18 cellular contexts compared by ENCODE assay signal in the genomic region with DNA sequence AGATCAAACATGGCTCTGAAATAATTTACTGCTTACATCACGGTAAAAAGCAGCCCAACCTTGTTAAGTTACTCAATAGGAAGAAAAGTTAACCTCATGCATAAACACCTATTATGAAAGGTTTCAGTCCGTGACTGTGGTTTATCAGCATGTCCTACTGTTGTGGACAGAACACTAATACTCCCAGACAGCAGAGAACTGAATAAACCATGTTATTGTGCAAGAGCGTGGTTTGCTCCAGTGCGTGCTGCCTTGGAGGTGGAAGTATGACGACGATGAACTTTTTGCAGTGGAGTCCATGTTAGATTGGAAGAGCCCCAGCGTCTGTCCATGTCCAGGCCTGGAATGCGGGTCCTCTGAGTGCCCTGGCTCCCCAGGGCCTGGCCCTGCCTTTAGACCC. TPM values are rescaled to one million over a fixed set of nuclear protein-coding genes. Genes with fewer than 3 reads are reported as not detected.
DNase-seq lines count a peak whose midpoint lies in the region; ATAC-seq, FAIRE-seq and TF ChIP-seq lines count a peak whose summit lies in the region.
"Had no signal": no experiment of that assay in that cellular context is flagged by ENCODE, and none has a peak within 500 bp of the region (broad histone marks: within the 10 kb centered on the region; RNA-seq: fewer than 3 reads in every experiment).

No MANE protein-coding gene starts in this region.

- H3K27me3 ChIP-seq in astrocyte (ENCODE audit: insufficient read depth, low read length) (no peaks in the 10 kb centered on the region), hepatocyte (no peaks in the 10 kb centered on the region)

- H3K9ac ChIP-seq in astrocyte (ENCODE audit: low read length), result no peak overlapping the region

- TF ChIP-seq CTCF in astrocyte (IDR thresholded peaks at IDR 0.05; ENCODE audit: insufficient read depth, low read depth, low read length) (no peak), hepatocyte (IDR thresholded peaks at IDR 0.05; ENCODE audit: poor library complexity) (no peak)

- peaks cover 2% of the 10 kb centered on the region for H3K9me3 Mint-ChIP-seq in astrocyte (ENCODE audit: unreplicated experiment)

- H3K4me2 ChIP-seq in astrocyte (ENCODE audit: low read length) (no peak overlapping the region), hepatocyte (no peak overlapping the region)

- H3K36me3 Mint-ChIP-seq in astrocyte (ENCODE audit: low read depth, unreplicated experiment), result peaks cover 12% of the 10 kb centered on the region

- H3K27me3 Mint-ChIP-seq in astrocyte (ENCODE audit: low read depth, unreplicated experiment), result no peaks in the 10 kb centered on the region

- H4K20me1 ChIP-seq in astrocyte (ENCODE audit: insufficient read depth, low read length) (no peaks in the 10 kb centered on the region), hepatocyte (ENCODE audit: insufficient read depth, poor library complexity, severe bottlenecking) (no peaks in the 10 kb centered on the region)

- ATAC-seq in GM19035 (IDR thresholded peaks at IDR 0.05; ENCODE audit: unreplicated experiment), result no peak
- ATAC-seq: SK-N-SH treated with all-trans-retinoic acid at 6 μM for 48 hours had no signal

- 84% methylated on average over 8 of the region's 8 CpGs for WGBS in hepatocyte (ENCODE audit: low lambda C conversion rate, missing lambda C conversion rate)

- H3K4me1 Mint-ChIP-seq in astrocyte (ENCODE audit: low read depth, unreplicated experiment), result peaks cover 9% of the 10 kb centered on the region

- H3K4me1 ChIP-seq in astrocyte (ENCODE audit: insufficient read depth, low read length) (peaks cover 11% of the 10 kb centered on the region), hepatocyte (ENCODE audit: insufficient read depth) (no peaks in the 10 kb centered on the region)

- no peak overlapping the region for H3K27ac Mint-ChIP-seq in astrocyte (ENCODE audit: unreplicated experiment)

- H3K36me3 ChIP-seq in astrocyte (ENCODE audit: insufficient read depth, low read length), result no peaks in the 10 kb centered on the region
- H3K36me3 ChIP-seq in hepatocyte (replicated peaks; ENCODE audit: insufficient read depth, low read depth), result no peaks in the 10 kb centered on the region

- peak; percentile 44 for DNase-seq in NK-92 treated with Interleukin-12 subunit alpha and Interleukin-12 subunit beta, amount 100 ng/mL, for 24 hours (lab: John Stamatoyannopoulos, UW)
- DNase-seq in NK-92 (lab: John Stamatoyannopoulos, UW; ENCODE audit: unreplicated experiment) (no peak), astrocyte (ENCODE audit: low read depth) (peak; percentile 79), hepatocyte (ENCODE audit: low spot score) (peak; percentile 57), NCI-H1436 treated with DMSO at 0.1 percent for 48 hours (lab: John Stamatoyannopoulos, UW) (no peak)
- DNase-seq in activated naive CD4-positive, alpha-beta T cell treated with anti-CD3 and anti-CD28 coated beads, Interleukin-2, amount 50 U/mL, for 16 hours, result no peak
- DNase-seq in activated CD4-positive, CD25-positive, alpha-beta regulatory T cell treated with anti-CD3 and anti-CD28 coated beads, Interleukin-2, amount 50 U/mL, for 72 hours, result no peak
- DNase-seq: activated CD4-positive, alpha-beta T cell treated with anti-CD3 and anti-CD28 coated beads for 4 hours; Calu3; caudate nucleus; erythroblast; NCI-H1105 treated with DMSO at 0.1 percent for 48 hours; NCI-H526 treated with DMSO at 0.1 percent for 48 hours; retina had no signal

- H3K4me3 ChIP-seq in astrocyte (ENCODE audit: insufficient read depth, low read depth, low read length), result no peak overlapping the region
- H3K4me3 ChIP-seq in hepatocyte, result no peak overlapping the region

- H3K27ac ChIP-seq in astrocyte (ENCODE audit: low read depth, low read length), result no peak overlapping the region
- peak overlapping the region; percentile 81 for H3K27ac ChIP-seq in hepatocyte
- H3K27ac ChIP-seq: 22Rv1 had no signal

- H2AFZ ChIP-seq in astrocyte (ENCODE audit: low read depth, low read length) (no peak overlapping the region), hepatocyte (no peak overlapping the region)

- no peaks in the 10 kb centered on the region for H3K9me3 ChIP-seq in astrocyte (ENCODE audit: insufficient read depth, low read depth, low read length)
- H3K9me3 ChIP-seq in hepatocyte (ENCODE audit: low read depth), result no peaks in the 10 kb centered on the region

- H3K4me3 Mint-ChIP-seq in astrocyte (ENCODE audit: unreplicated experiment), result no peak overlapping the region

- H3K9me2 ChIP-seq in hepatocyte (replicated peaks; ENCODE audit: insufficient read depth), result no peaks in the 10 kb centered on the region

- H3K79me2 ChIP-seq in astrocyte (ENCODE audit: insufficient read depth, low read length), result no peaks in the 10 kb centered on the region
- no peaks in the 10 kb centered on the region for H3K79me2 ChIP-seq in hepatocyte

- no peak for FAIRE-seq in astrocyte (lab: Jason Lieb, UNC)
- FAIRE-seq: islet of Langerhans had no signal

RNA-seq across cellular contexts. Expression of a gene that starts 48.6 kb away (rescaled TPM):
- total RNA-seq in astrocyte, result 2.7 and 4.5 TPM in 2 replicates
- total RNA-seq in hepatocyte, result 15.7 and 18.2 TPM in 2 replicates
- polyA plus RNA-seq in hepatocyte, result 6.7 and 10.2 TPM in 2 replicates

RNA-seq across cellular contexts. Expression of a gene that starts 55.8 kb away (rescaled TPM):
- 25.6 and 27.6 TPM in 2 replicates for total RNA-seq in astrocyte
- total RNA-seq in hepatocyte, result 18.9 and 21.6 TPM in 2 replicates
- 20.1 and 21.3 TPM in 2 replicates for polyA plus RNA-seq in hepatocyte

Comparison
In these comparisons a context has a peak if more than half of its experiments do, and no peak if none do; other contexts are left out.
1. DNase-seq: peak in NK-92 treated with Interleukin-12 subunit alpha and Interleukin-12 subunit beta, amount 100 ng/mL, for 24 hours (single experiment), astrocyte (single experiment) and hepatocyte (single experiment); none in NK-92 (single experiment), activated naive CD4-positive, alpha-beta T cell treated with anti-CD3 and anti-CD28 coated beads, Interleukin-2, amount 50 U/mL, for 16 hours (single experiment), activated CD4-positive, CD25-positive, alpha-beta regulatory T cell treated with anti-CD3 and anti-CD28 coated beads, Interleukin-2, amount 50 U/mL, for 72 hours (single experiment) and NCI-H1436 treated with DMSO at 0.1 percent for 48 hours (single experiment).